9 cellular contexts compared by ENCODE assay signal in the genomic region with DNA sequence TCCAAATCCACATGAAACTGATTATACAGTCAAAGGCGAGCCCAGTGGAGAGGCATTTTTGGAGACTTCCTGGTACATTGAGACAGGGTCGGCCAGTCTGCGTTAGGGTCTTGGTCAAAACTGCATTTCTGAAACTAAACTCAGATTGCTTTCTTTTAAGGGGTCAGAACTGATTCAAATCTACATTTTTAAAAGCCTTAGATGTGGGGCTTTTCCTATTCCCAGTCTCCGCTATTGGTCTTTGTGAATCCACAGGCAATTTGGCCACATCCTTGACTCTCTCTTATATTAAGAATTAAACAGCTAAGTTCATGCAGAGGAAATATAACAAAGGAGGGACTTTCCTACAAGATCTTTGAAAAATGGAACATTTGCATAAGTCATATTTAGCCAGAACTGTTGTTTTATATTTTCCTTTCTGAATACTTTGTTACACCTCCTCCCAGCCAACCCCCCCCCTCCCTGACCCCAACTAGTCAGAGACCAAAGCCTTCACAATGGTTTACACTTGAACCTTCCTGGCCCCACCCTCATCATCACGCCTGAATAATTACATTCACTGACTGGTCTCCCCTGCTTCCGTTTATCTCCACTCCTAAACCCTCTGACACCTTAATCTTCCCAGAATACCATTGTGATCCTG. TPM values are rescaled to one million over a fixed set of nuclear protein-coding genes. Genes with fewer than 3 reads are reported as not detected.
A peak's percentile ranks its signal among the peaks of the same experiment; 100 is the strongest.
DNase-seq lines count a peak whose midpoint lies in the region; ATAC-seq and TF ChIP-seq lines count a peak whose summit lies in the region.
"Had no signal": no experiment of that assay in that cellular context is flagged by ENCODE, and none has a peak within 500 bp of the region (broad histone marks: within the 10 kb centered on the region; RNA-seq: fewer than 3 reads in every experiment).

No MANE protein-coding gene starts in this region.

- H3K4me2 ChIP-seq in GM23338, result no peak overlapping the region

- peaks cover 6% of the 10 kb centered on the region; the same call in 1 of the 2 replicates for H4K20me1 ChIP-seq in GM23338 (replicated peaks; ENCODE audit: insufficient read depth)

- CTCF ChIA-PET in activated CD8-positive, alpha-beta memory T cell treated with anti-CD3 and anti-CD28 coated beads, Interleukin-2, amount 10 ng/mL, durations not matched to agents 7 days and 5 days (lab: Charles Lee), result interaction anchor here (1.1 to 2.2 kb wide), 3 partner anchors 9 to 79 kb away, joined by 3 to 6 read pairs (median 5); no protein-coding TSS in a partner anchor

- peaks cover 6% of the 10 kb centered on the region for H3K27me3 Mint-ChIP-seq in activated CD8-positive, alpha-beta memory T cell treated with anti-CD3 and anti-CD28 coated beads, Interleukin-2, amount 10 ng/mL, durations not matched to agents 7 days and 5 days
- H3K27me3 Mint-ChIP-seq in activated T-cell treated with anti-CD3 and anti-CD28 coated beads, Interleukin-2, amount 50 U/mL, for 4 hours (ENCODE audit: low read depth), result no peaks in the 10 kb centered on the region
- H3K27me3 Mint-ChIP-seq in stimulated activated memory B cell treated with anti-CD40 and anti-IgM and Interleukin-4, amounts not matched to agents 10 μg/mL and 1 μg/mL and 100 μg/mL, for 72 hours, result no peaks in the 10 kb centered on the region
- peaks cover 39% of the 10 kb centered on the region for H3K27me3 Mint-ChIP-seq in GM23338 (ENCODE audit: insufficient read depth, low read depth, poor library complexity)

- no peaks in the 10 kb centered on the region for H3K36me3 ChIP-seq in GM23338 (ENCODE audit: insufficient read depth)

- no peaks in the 10 kb centered on the region for H3K36me3 Mint-ChIP-seq in activated CD8-positive, alpha-beta memory T cell treated with anti-CD3 and anti-CD28 coated beads, Interleukin-2, amount 10 ng/mL, durations not matched to agents 7 days and 5 days
- H3K36me3 Mint-ChIP-seq in activated T-cell treated with anti-CD3 and anti-CD28 coated beads, Interleukin-2, amount 50 U/mL, for 4 hours (ENCODE audit: insufficient read depth), result no peaks in the 10 kb centered on the region
- no peaks in the 10 kb centered on the region for H3K36me3 Mint-ChIP-seq in stimulated activated memory B cell treated with anti-CD40 and anti-IgM and Interleukin-4, amounts not matched to agents 10 μg/mL and 1 μg/mL and 100 μg/mL, for 72 hours
- H3K36me3 Mint-ChIP-seq in GM23338 (ENCODE audit: low read depth), result no peaks in the 10 kb centered on the region

- no peak for TF ChIP-seq CTCF in GM23338 (conservative IDR thresholded peaks at IDR 0.05; ENCODE audit: low read depth in 2 of 2)

- peak overlapping the region; percentile 5 for H3K27ac Mint-ChIP-seq in activated CD8-positive, alpha-beta memory T cell treated with anti-CD3 and anti-CD28 coated beads, Interleukin-2, amount 10 ng/mL, durations not matched to agents 7 days and 5 days
- H3K27ac Mint-ChIP-seq in stimulated activated memory B cell treated with anti-CD40 and anti-IgM and Interleukin-4, amounts not matched to agents 10 μg/mL and 1 μg/mL and 100 μg/mL, for 72 hours, result no peak overlapping the region
- H3K27ac Mint-ChIP-seq in GM23338, result no peak overlapping the region

- H3K27me3 ChIP-seq in GM23338 (ENCODE audit: insufficient read depth), result peaks cover 75% of the 10 kb centered on the region

- no peak overlapping the region for H2AFZ ChIP-seq in GM23338

- H3K4me1 Mint-ChIP-seq in activated CD8-positive, alpha-beta memory T cell treated with anti-CD3 and anti-CD28 coated beads, Interleukin-2, amount 10 ng/mL, durations not matched to agents 7 days and 5 days, result peaks cover 37% of the 10 kb centered on the region
- H3K4me1 Mint-ChIP-seq in activated T-cell treated with anti-CD3 and anti-CD28 coated beads, Interleukin-2, amount 50 U/mL, for 4 hours (ENCODE audit: low read depth), result peaks cover 62% of the 10 kb centered on the region
- peaks cover 53% of the 10 kb centered on the region for H3K4me1 Mint-ChIP-seq in stimulated activated memory B cell treated with anti-CD40 and anti-IgM and Interleukin-4, amounts not matched to agents 10 μg/mL and 1 μg/mL and 100 μg/mL, for 72 hours
- peaks cover 16% of the 10 kb centered on the region for H3K4me1 Mint-ChIP-seq in GM23338

- no peaks in the 10 kb centered on the region for H3K9me3 Mint-ChIP-seq in activated CD8-positive, alpha-beta memory T cell treated with anti-CD3 and anti-CD28 coated beads, Interleukin-2, amount 10 ng/mL, durations not matched to agents 7 days and 5 days (ENCODE audit: low read depth)
- H3K9me3 Mint-ChIP-seq in activated T-cell treated with anti-CD3 and anti-CD28 coated beads, Interleukin-2, amount 50 U/mL, for 4 hours, result no peaks in the 10 kb centered on the region
- H3K9me3 Mint-ChIP-seq in stimulated activated memory B cell treated with anti-CD40 and anti-IgM and Interleukin-4, amounts not matched to agents 10 μg/mL and 1 μg/mL and 100 μg/mL, for 72 hours, result no peaks in the 10 kb centered on the region
- no peaks in the 10 kb centered on the region; the same call in 2 of the 3 replicates for H3K9me3 Mint-ChIP-seq in GM23338

- H3K79me2 ChIP-seq in GM23338 (replicated peaks; ENCODE audit: insufficient read depth), result no peaks in the 10 kb centered on the region

- peak overlapping the region; percentile 7 for H3K4me3 Mint-ChIP-seq in activated CD8-positive, alpha-beta memory T cell treated with anti-CD3 and anti-CD28 coated beads, Interleukin-2, amount 10 ng/mL, durations not matched to agents 7 days and 5 days
- peak overlapping the region; percentile 47 for H3K4me3 Mint-ChIP-seq in activated T-cell treated with anti-CD3 and anti-CD28 coated beads, Interleukin-2, amount 50 U/mL, for 4 hours
- peak overlapping the region; percentile 45 for H3K4me3 Mint-ChIP-seq in stimulated activated memory B cell treated with anti-CD40 and anti-IgM and Interleukin-4, amounts not matched to agents 10 μg/mL and 1 μg/mL and 100 μg/mL, for 72 hours
- H3K4me3 Mint-ChIP-seq in GM23338, result no peak overlapping the region

- H3K4me1 ChIP-seq in GM23338 (ENCODE audit: insufficient read depth), result peaks cover 12% of the 10 kb centered on the region; the same call in 1 of the 2 replicates

- no peak for DNase-seq in activated CD8-positive, alpha-beta memory T cell treated with anti-CD3 and anti-CD28 coated beads, Interleukin-2, amount 10 ng/mL, durations not matched to agents 7 days and 5 days
- no peak for DNase-seq in activated CD8-positive, alpha-beta memory T cell treated with anti-CD3 and anti-CD28 coated beads for 24 hours
- peak; percentile 60 for DNase-seq in activated T-cell treated with anti-CD3 and anti-CD28 coated beads, Interleukin-2, amount 50 U/mL, for 4 hours
- DNase-seq in GM23338 (ENCODE audit: low spot score) (no peak), middle frontal gyrus (ENCODE audit: extremely low spot score, low spot score) (no peak)

- peak; percentile 51 for ATAC-seq in activated CD8-positive, alpha-beta memory T cell treated with anti-CD3 and anti-CD28 coated beads, Interleukin-2, amount 10 ng/mL, durations not matched to agents 7 days and 5 days
- ATAC-seq in HG02973 (IDR thresholded peaks at IDR 0.05; ENCODE audit: unreplicated experiment), result peak; percentile 45
- ATAC-seq in activated T-cell treated with anti-CD3 and anti-CD28 coated beads, Interleukin-2, amount 50 U/mL, for 4 hours, result peak; percentile 88 to 90
- peak; percentile 95 for ATAC-seq in stimulated activated memory B cell treated with anti-CD40 and anti-IgM and Interleukin-4, amounts not matched to agents 10 μg/mL and 1 μg/mL and 100 μg/mL, for 72 hours
- no peak for ATAC-seq in GM19455 (IDR thresholded peaks at IDR 0.05; ENCODE audit: unreplicated experiment)
- ATAC-seq in GM23338, result no peak

- H3K9me2 ChIP-seq in GM23338 (ENCODE audit: insufficient read depth), result no peaks in the 10 kb centered on the region

- H3F3A ChIP-seq in GM23338 (replicated peaks; ENCODE audit: low read depth), result no peaks in the 10 kb centered on the region

- H3K27ac ChIP-seq in GM23338 (ENCODE audit: low read depth), result no peak overlapping the region

- no peak overlapping the region for H3K4me3 ChIP-seq in GM23338

TF ChIP-seq in GM23338, 12 proteins besides CTCF, POLR2A, EP300 and RAD21 (continues in another document):
- no peak for TF ChIP-seq CREB1 (CRISPR knock-in tag; IDR thresholded peaks at IDR 0.05; ENCODE audit: low read depth)

RNA-seq across cellular contexts. Expression of gene SELL, which starts 30.9 kb away (rescaled TPM):
- 10 to 100 TPM; 61.4 to 85.1 TPM for total RNA-seq in activated CD8-positive, alpha-beta memory T cell treated with anti-CD3 and anti-CD28 coated beads, Interleukin-2, amount 10 ng/mL, durations not matched to agents 7 days and 5 days
- total RNA-seq in activated T-cell treated with anti-CD3 and anti-CD28 coated beads, Interleukin-2, amount 50 U/mL, for 4 hours, result 100 to 1,000 TPM in 2 of 3 donors, 10 to 100 TPM in 1; 95.7 to 129 (median 112) TPM
- total RNA-seq in GM23338 (2014; rRNA removed; shearing (Covaris generic)), result not detected in 2 replicates
- not detected in 2 replicates for polyA plus RNA-seq in GM23338 (2016; fragmentation: Nextera tagmentation; extraction: Ambion mirVana)
- total RNA-seq: kidney epithelial cell had no signal

RNA-seq across cellular contexts. Expression of gene SELP, which starts 50.6 kb away (rescaled TPM):
- under 1 TPM in 1 of 2 experiments, not detected in 1; 0.18 TPM for total RNA-seq in activated CD8-positive, alpha-beta memory T cell treated with anti-CD3 and anti-CD28 coated beads, Interleukin-2, amount 10 ng/mL, durations not matched to agents 7 days and 5 days
- total RNA-seq in activated T-cell treated with anti-CD3 and anti-CD28 coated beads, Interleukin-2, amount 50 U/mL, for 4 hours, result under 1 TPM; 0.35 to 0.48 (median 0.40) TPM
- total RNA-seq in GM23338 (2014; rRNA removed; shearing (Covaris generic)), result not detected in 2 replicates
- polyA plus RNA-seq in GM23338 (2016; fragmentation: Nextera tagmentation; extraction: Ambion mirVana), result not detected in 2 replicates
- total RNA-seq: kidney epithelial cell had no signal

RNA-seq across cellular contexts. Expression of gene SELE, which starts 53.4 kb away (rescaled TPM):
- not detected for total RNA-seq in activated CD8-positive, alpha-beta memory T cell treated with anti-CD3 and anti-CD28 coated beads, Interleukin-2, amount 10 ng/mL, durations not matched to agents 7 days and 5 days
- not detected for total RNA-seq in activated T-cell treated with anti-CD3 and anti-CD28 coated beads, Interleukin-2, amount 50 U/mL, for 4 hours
- total RNA-seq in GM23338 (2014; rRNA removed; shearing (Covaris generic)), result not detected in 2 replicates
- not detected in 2 replicates for polyA plus RNA-seq in GM23338 (2016; fragmentation: Nextera tagmentation; extraction: Ambion mirVana)
- total RNA-seq: kidney epithelial cell had no signal

Comparison
In these comparisons a context has a peak if more than half of its experiments do, and no peak if none do; other contexts are left out.
1. ATAC-seq: peak in activated CD8-positive, alpha-beta memory T cell treated with anti-CD3 and anti-CD28 coated beads, Interleukin-2, amount 10 ng/mL, durations not matched to agents 7 days and 5 days (single experiment), HG02973 (single experiment), activated T-cell treated with anti-CD3 and anti-CD28 coated beads, Interleukin-2, amount 50 U/mL, for 4 hours (2 of 2) and stimulated activated memory B cell treated with anti-CD40 and anti-IgM and Interleukin-4, amounts not matched to agents 10 μg/mL and 1 μg/mL and 100 μg/mL, for 72 hours (single experiment); none in GM19455 (single experiment) and GM23338 (single experiment).
2. RNA of gene SELL, which starts 30.9 kb away (total RNA-seq): 95.7 to 129 TPM in activated T-cell treated with anti-CD3 and anti-CD28 coated beads, Interleukin-2, amount 50 U/mL, for 4 hours and 61.4 to 85.1 TPM in activated CD8-positive, alpha-beta memory T cell treated with anti-CD3 and anti-CD28 coated beads, Interleukin-2, amount 10 ng/mL, durations not matched to agents 7 days and 5 days; not detected in GM23338; every median in the first group is over 10 times any median in the second.